In the genomic region with DNA sequence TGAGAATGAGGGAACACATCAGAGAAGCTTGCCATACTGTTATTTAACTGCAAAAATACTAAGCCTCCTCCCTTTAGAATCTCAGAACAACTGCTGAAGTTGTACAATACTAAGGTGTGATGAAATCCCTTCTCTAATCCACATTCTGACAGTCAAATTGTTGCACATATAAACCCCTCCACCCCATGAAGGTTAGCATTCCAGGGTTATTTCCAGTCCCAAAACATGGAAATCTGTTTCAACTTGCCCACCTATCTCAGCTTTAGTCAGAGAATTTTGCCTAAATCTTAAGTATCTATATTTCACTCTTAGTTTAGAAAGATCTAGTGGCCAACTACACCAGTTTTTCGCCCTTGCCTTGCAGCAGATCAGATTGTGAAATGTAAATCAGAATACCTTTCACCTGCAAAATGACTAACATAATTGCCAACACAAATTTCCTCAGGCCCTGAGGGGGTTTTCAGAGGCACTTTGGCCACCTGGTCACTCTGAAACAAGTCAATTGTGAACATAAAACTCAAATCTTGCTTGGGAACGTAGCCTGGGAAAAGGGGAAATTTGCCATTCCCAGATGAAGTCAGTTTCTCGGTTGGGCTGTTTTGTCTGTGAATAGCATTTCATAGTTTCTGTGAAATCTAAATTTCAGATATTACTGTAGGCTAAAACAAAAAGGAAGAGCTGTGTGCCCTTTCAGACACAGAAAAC, we compare ENCODE assay signal across 24 cellular contexts.
DNase-seq lines count a peak whose midpoint lies in the region; TF ChIP-seq lines count a peak whose summit lies in the region.
"Had no signal": no experiment of that assay in that cellular context is flagged by ENCODE, and none has a peak within 500 bp of the region (broad histone marks: within the 10 kb centered on the region; RNA-seq: fewer than 3 reads in every experiment).

No MANE protein-coding gene starts in this region.

- TF ChIP-seq POLR2A in esophagus muscularis mucosa (IDR thresholded peaks at IDR 0.05; ENCODE audit: low read depth): no peak

- H2AK5ac ChIP-seq in mesendoderm (ENCODE audit: low read length): no peak overlapping the region

- H2BK15ac ChIP-seq in mesendoderm (replicated peaks; ENCODE audit: low read depth): no peak overlapping the region

- peaks cover 6% of the 10 kb centered on the region for H3K79me1 ChIP-seq in mesendoderm (ENCODE audit: low read length)

- H3K36me3 ChIP-seq in ectodermal cell (ENCODE audit: control insufficient read depth, insufficient read depth, low read length): no peaks in the 10 kb centered on the region
- no peaks in the 10 kb centered on the region for H3K36me3 ChIP-seq in mesendoderm (ENCODE audit: control insufficient read depth, insufficient read depth, low read length)
- no peaks in the 10 kb centered on the region for H3K36me3 ChIP-seq in esophagus muscularis mucosa
- H3K36me3 ChIP-seq: adrenal gland, tibial artery had no signal

- peaks cover 16% of the 10 kb centered on the region for H3K79me2 ChIP-seq in mesendoderm (ENCODE audit: control insufficient read depth, insufficient read depth, low read length)

- peak overlapping the region; percentile 65 for H3K27ac ChIP-seq in ectodermal cell (ENCODE audit: insufficient read depth, low read depth, low read length, poor library complexity, severe bottlenecking)
- H3K27ac ChIP-seq in mesendoderm (ENCODE audit: low read depth, low read length): no peak overlapping the region
- no peak overlapping the region for H3K27ac ChIP-seq in esophagus muscularis mucosa (replicated peaks in 1 of 4)
- H3K27ac ChIP-seq: adrenal gland, tibial artery had no signal

- H3K4ac ChIP-seq in mesendoderm (ENCODE audit: low read depth, low read length): peak overlapping the region; percentile 16

- 70 to 81% methylated on average over 3 of the region's 3 CpGs for WGBS in ectodermal cell, 2 experiments
- WGBS in mesendoderm (ENCODE audit: extremely low coverage, insufficient coverage, low lambda C conversion rate): no CpG with 5 or more reads among the region's 3 CpGs
- WGBS in esophagus muscularis mucosa: 88% methylated on average over 3 of the region's 3 CpGs

- H3K18ac ChIP-seq in mesendoderm (ENCODE audit: low read length): peak overlapping the region; percentile 75

- H3K4me3 ChIP-seq in ectodermal cell (ENCODE audit: insufficient read depth, low read depth, low read length): no peak overlapping the region
- no peak overlapping the region for H3K4me3 ChIP-seq in mesendoderm (ENCODE audit: low read length)
- H3K4me3 ChIP-seq in esophagus muscularis mucosa: no peak overlapping the region
- H3K4me3 ChIP-seq: adrenal gland, tibial artery had no signal

- peak; percentile 51 for DNase-seq in ELF-1 (ENCODE audit: low read depth, low spot score)
- peak; percentile 6 for DNase-seq in NCI-H146 treated with DMSO at 0.1 percent for 48 hours (lab: John Stamatoyannopoulos, UW; ENCODE audit: unreplicated experiment)
- no peak for DNase-seq in mesendoderm
- no peak for DNase-seq in cardiac septum (ENCODE audit: low spot score)
- no peak for DNase-seq in NCI-H2081 treated with DMSO at 0.1 percent for 48 hours (lab: John Stamatoyannopoulos, UW)
- no peak for DNase-seq in stimulated activated CD4-positive, alpha-beta T cell treated with anti-CD3 and anti-CD28 coated beads, Interleukin-4, amount 100 ng/mL, for 1 hour
- DNase-seq in esophagus muscularis mucosa (ENCODE audit: extremely low spot score): no peak
- DNase-seq: activated CD4-positive, alpha-beta T cell treated with anti-CD3 and anti-CD28 coated beads, Interleukin-2, amount 10 ng/mL, durations not matched to agents 24 days and 14 days; activated CD8-positive, alpha-beta memory T cell treated with anti-CD3 and anti-CD28 coated beads, Interleukin-2, amount 50 U/mL, for 4 hours; activated effector memory CD4-positive, alpha-beta T cell treated with anti-CD3 and anti-CD28 coated beads, Interleukin-2, amount 50 U/mL, for 16 hours; adrenal gland; CD8-positive, alpha-beta T cell; DMS79 treated with DMSO at 0.1 percent for 48 hours; effector memory CD8-positive, alpha-beta T cell; foreskin melanocyte; H7; NCI-H1105 treated with DMSO at 0.1 percent for 48 hours; NCI-H2171; NCI-H774; nucleus accumbens; stimulated activated CD4-positive, alpha-beta T cell treated with anti-CD3 and anti-CD28 coated beads, Interleukin-15, amount 100 ng/mL, for 24 hours; stimulated activated naive B cell treated with anti-CD40 and anti-IgM and Interleukin-4, amounts not matched to agents 10 μg/mL and 1 μg/mL and 100 μg/mL, for 72 hours; tibial artery had no signal

- H3K9me3 ChIP-seq in ectodermal cell (ENCODE audit: control insufficient read depth, low read length): no peaks in the 10 kb centered on the region
- no peaks in the 10 kb centered on the region for H3K9me3 ChIP-seq in esophagus muscularis mucosa
- H3K9me3 ChIP-seq: adrenal gland, tibial artery had no signal

- H3K4me1 ChIP-seq in ectodermal cell (ENCODE audit: control insufficient read depth, insufficient read depth, low read length) (peaks cover 77% of the 10 kb centered on the region), mesendoderm (ENCODE audit: control insufficient read depth, low read depth, low read length) (peaks cover 22% of the 10 kb centered on the region), esophagus muscularis mucosa (peaks cover 4 to 15% (median 5%) of the 10 kb centered on the region in 4 donors)
- H3K4me1 ChIP-seq: adrenal gland had no signal

- no peak overlapping the region for H4K5ac ChIP-seq in mesendoderm (ENCODE audit: low read length)

- H3K9ac ChIP-seq in mesendoderm (ENCODE audit: low read length): no peak overlapping the region

- H2BK120ac ChIP-seq in mesendoderm (ENCODE audit: low read depth, low read length): peak overlapping the region; percentile 28

- TF ChIP-seq CTCF in esophagus muscularis mucosa (IDR thresholded peaks at IDR 0.05): no peak

- no peak overlapping the region for H4K8ac ChIP-seq in mesendoderm (ENCODE audit: low read depth, low read length)

- no peak overlapping the region for H2BK5ac ChIP-seq in mesendoderm (ENCODE audit: low read length)

- intact Hi-C loops in cardiac septum (cut with DNase I) (loop anchor here (10.0 kb wide), 1 partner anchor 452 kb away; no protein-coding TSS in a partner anchor), esophagus muscularis mucosa (cut with DNase I) (no loop called here)

- H3K27me3 ChIP-seq in ectodermal cell (ENCODE audit: control insufficient read depth, insufficient read depth, low read length, poor library complexity, severe bottlenecking): no peaks in the 10 kb centered on the region
- no peaks in the 10 kb centered on the region for H3K27me3 ChIP-seq in mesendoderm (ENCODE audit: insufficient read depth, low read length, poor library complexity)
- H3K27me3 ChIP-seq in esophagus muscularis mucosa: no peaks in the 10 kb centered on the region
- H3K27me3 ChIP-seq: adrenal gland, tibial artery had no signal

- H3K56ac ChIP-seq in mesendoderm (ENCODE audit: low read length): no peak overlapping the region

- H3K4me2 ChIP-seq in mesendoderm (ENCODE audit: low read length): no peak overlapping the region

- no peak overlapping the region for H3K23ac ChIP-seq in mesendoderm (ENCODE audit: low read length)

- no peak for TF ChIP-seq EP300 in esophagus muscularis mucosa (IDR thresholded peaks at IDR 0.05)

Comparison
In these comparisons a context has a peak if more than half of its experiments do, and no peak if none do; other contexts are left out.
1. DNase-seq: peak in ELF-1 (single experiment) and NCI-H146 treated with DMSO at 0.1 percent for 48 hours (single experiment); none in mesendoderm (single experiment), cardiac septum (single experiment), NCI-H2081 treated with DMSO at 0.1 percent for 48 hours (single experiment), stimulated activated CD4-positive, alpha-beta T cell treated with anti-CD3 and anti-CD28 coated beads, Interleukin-4, amount 100 ng/mL, for 1 hour (single experiment) and esophagus muscularis mucosa (single experiment).